In genomic region chr7:158919686-158920085, GRCh38 we compare ENCODE assay signal across 8 cellular contexts.
"Had no signal": no experiment of that assay in that cellular context is flagged by ENCODE, and none has a peak within 500 bp of the region (broad histone marks: within the 10 kb centered on the region; RNA-seq: fewer than 3 reads in every experiment).

No MANE protein-coding gene starts in this region.

- H3K27ac Mint-ChIP-seq: HFFc6 had no signal

- H3K27ac ChIP-seq: HL-60 had no signal

- H3K4me3 Mint-ChIP-seq: HFFc6, IgD-negative memory B cell had no signal

- DNase-seq: GOT3, H7, HFFc6 had no signal

- H3K9me3 Mint-ChIP-seq: HFFc6, IgD-negative memory B cell had no signal

- H3K9me3 ChIP-seq: HAP-1 had no signal

- H3K4me1 ChIP-seq: HAP-1 had no signal

- H3K27me3 Mint-ChIP-seq: IgD-negative memory B cell had no signal

- ATAC-seq: HCT116, HepG2 had no signal

- H3K4me3 ChIP-seq: HAP-1 had no signal
